In genomic region chr10:100184426-100185219, GRCh38 we compare ENCODE assay signal across 8 cellular contexts. TPM values are rescaled to one million over a fixed set of nuclear protein-coding genes. Genes with fewer than 3 reads are reported as not detected.
DNase-seq lines count a peak whose midpoint lies in the region; ATAC-seq, FAIRE-seq and TF ChIP-seq lines count a peak whose summit lies in the region.

No MANE protein-coding gene starts in this region.

- BruUV-seq in A673 (replicated peaks; lab: Mats Ljungman, UMichigan) (no TSS peak), GM12878 (replicated peaks; lab: Mats Ljungman, UMichigan) (no TSS peak), HepG2 (replicated peaks; lab: Mats Ljungman, UMichigan) (no TSS peak)

- H4K20me1 ChIP-seq in GM12878 (ENCODE audit: control insufficient read depth, insufficient read depth) (no peaks in the 10 kb centered on the region), HepG2 (ENCODE audit: insufficient read depth, low read length) (no peaks in the 10 kb centered on the region; the same call in 1 of the 2 replicates)

- no peak for FAIRE-seq in GM12878 (lab: Jason Lieb, UNC)
- FAIRE-seq in HepG2 (lab: Jason Lieb, UNC): peak; percentile 78

- RAD21 ChIA-PET in GM12878 (lab: Charles Lee; ENCODE audit: unreplicated experiment): interaction anchor here (1.2 to 1.7 kb wide), 3 partner anchors 15 to 339 kb away, joined by 3 to 5 read pairs (median 4); no protein-coding TSS in a partner anchor

- ATAC-seq in GM12878 (peak; percentile 40), HepG2 (peak; percentile 20; the same call in 1 of the 3 replicates), HG03342 (IDR thresholded peaks at IDR 0.05; ENCODE audit: unreplicated experiment) (no peak)

- H3K79me2 ChIP-seq in GM12878 (ENCODE audit: control insufficient read depth, insufficient read depth, low read length) (peaks cover 47% of the 10 kb centered on the region), HepG2 (ENCODE audit: insufficient read depth, low read length) (peaks cover 55% of the 10 kb centered on the region)

- WGBS in GM12878 (ENCODE audit: insufficient coverage, insufficient replicate concordance, low lambda C conversion rate, missing lambda C conversion rate): 10% methylated on average over 6 of the region's 6 CpGs
- WGBS in HepG2 (ENCODE audit: low lambda C conversion rate): 4% methylated on average over 6 of the region's 6 CpGs
- 10 to 13% methylated on average over 6 of the region's 6 CpGs for WGBS in tibial nerve, 2 donors

- H3K4me2 ChIP-seq in GM12878 (ENCODE audit: control insufficient read depth, insufficient read depth): peak overlapping the region; percentile 52
- peak overlapping the region; percentile 84 for H3K4me2 ChIP-seq in HepG2 (ENCODE audit: low read depth, low read length)

- TF ChIP-seq RAD21 in GM12878 (IDR thresholded peaks at IDR 0.05; ENCODE audit: insufficient read depth, low read depth, low read length) (no peak), HepG2 (CRISPR knock-in tag; IDR thresholded peaks at IDR 0.05) (no peak)

- DNase-seq in A673 (ENCODE audit: low spot score) (peak; percentile 50), GM10248 (ENCODE audit: extremely low spot score) (peak; percentile 27), NCI-H510A treated with DMSO at 0.1 percent for 48 hours (lab: John Stamatoyannopoulos, UW) (peak; percentile 42), GM12878 (ENCODE audit: low read depth, low spot score) (no peak), HepG2 (ENCODE audit: low spot score) (peak; percentile 35), tibial nerve (ENCODE audit: low spot score in 2 of 2) (no peak), NCI-H2107 (lab: John Stamatoyannopoulos, UW) (no peak)

- SMC1A ChIA-PET in GM12878 (lab: Charles Lee; ENCODE audit: uncharacterized antibody, unreplicated experiment): interaction anchor here (0.7 to 2.5 kb wide), 12 partner anchors 10 to 213 kb away, joined by 3 to 15 read pairs (median 4); no protein-coding TSS in a partner anchor

- H3K9me3 ChIP-seq in A673 (ENCODE audit: low read depth, low read length, poor library complexity, severe bottlenecking): no peaks in the 10 kb centered on the region
- H3K9me3 ChIP-seq in GM12878 (replicated peaks; ENCODE audit: control insufficient read depth, insufficient read depth, low read length): no peaks in the 10 kb centered on the region
- no peaks in the 10 kb centered on the region for H3K9me3 ChIP-seq in HepG2 (ENCODE audit: low read length)
- H3K9me3 ChIP-seq in tibial nerve: no peaks in the 10 kb centered on the region

- H3K4me3 ChIP-seq in A673 (ENCODE audit: low read depth, low read length, poor library complexity, severe bottlenecking) (peak overlapping the region; percentile 66), GM12878 (peak overlapping the region; percentile 91), HepG2 (replicated peaks in 1 of 3; ENCODE audit: insufficient read depth in 1 of 3, low read depth in 2 of 3, low read length in 3 of 3) (peak overlapping the region; percentile 72 to 83 (median 81)), tibial nerve (peak overlapping the region; percentile 75 to 94 (median 86))

- H3K27me3 ChIP-seq in A673 (replicated peaks; ENCODE audit: insufficient read depth, low read depth, low read length, poor library complexity) (no peaks in the 10 kb centered on the region), GM12878 (replicated peaks in 1 of 2; ENCODE audit: control insufficient read depth in 2 of 2, insufficient read depth in 2 of 2, low read length in 1 of 2) (no peaks in the 10 kb centered on the region), HepG2 (ENCODE audit: control insufficient read depth in 1 of 2, insufficient read depth in 2 of 2, low read length in 2 of 2) (no peaks in the 10 kb centered on the region; a peak in 1 of 5 replicates), tibial nerve (no peaks in the 10 kb centered on the region)

- intact Hi-C loops in A673 (cut with micrococcal nuclease; ENCODE audit: unreplicated experiment): loop anchor here (5.0 kb wide), 1 partner anchor 337 kb away; no protein-coding TSS in a partner anchor
- intact Hi-C loops in GM12878 (cut with micrococcal nuclease; ENCODE audit: unreplicated experiment): loop anchor here (10.0 kb wide), 2 partner anchors 210 to 340 kb away; no protein-coding TSS in a partner anchor
- intact Hi-C loops in HepG2 (cut with micrococcal nuclease; ENCODE audit: unreplicated experiment): loop anchor here (5.0 kb wide), 1 partner anchor 82 kb away; no protein-coding TSS in a partner anchor

- peaks cover 15% of the 10 kb centered on the region for H3K36me3 ChIP-seq in A673 (ENCODE audit: insufficient read depth, low read length, poor library complexity, severe bottlenecking)
- H3K36me3 ChIP-seq in GM12878 (ENCODE audit: control insufficient read depth in 2 of 2, insufficient read depth in 2 of 2, low read length in 1 of 2): peaks cover 0 to 7% of the 10 kb centered on the region in 2 experiments; a peak in 1 of 4 replicates
- peaks cover 0 to 11% of the 10 kb centered on the region in 2 experiments; a peak in 3 of 5 replicates for H3K36me3 ChIP-seq in HepG2 (replicated peaks in 1 of 2; ENCODE audit: control insufficient read depth in 1 of 2, insufficient read depth in 2 of 2, low read length in 2 of 2)
- peaks cover 0 to 32% (median 0%) of the 10 kb centered on the region in 3 donors for H3K36me3 ChIP-seq in tibial nerve

- TF ChIP-seq CTCF in A673 (conservative IDR thresholded peaks at IDR 0.05; ENCODE audit: low read depth, low read length) (no peak), GM10248 (IDR thresholded peaks at IDR 0.05; ENCODE audit: control extremely low read depth, extremely low read depth, low read depth, missing control alignments) (no peak), GM12878 (IDR thresholded peaks at IDR 0.05 in 2 of 3, conservative IDR thresholded peaks at IDR 0.05 in 1 of 3; ENCODE audit: control insufficient read depth in 2 of 3, extremely low read depth in 1 of 3, insufficient read depth in 1 of 3, low read depth in 3 of 3, low read length in 3 of 3) (no peak), HepG2 (CRISPR knock-in tag; IDR thresholded peaks at IDR 0.05) (no peak), tibial nerve (IDR thresholded peaks at IDR 0.05) (no peak)

- no peak for TF ChIP-seq POLR2A in GM12878 (IDR thresholded peaks at IDR 0.05; ENCODE audit: low read depth, low read length)
- TF ChIP-seq POLR2A in HepG2 (IDR thresholded peaks at IDR 0.05; ENCODE audit: insufficient read depth in 1 of 2, low read depth in 2 of 2, low read length in 2 of 2): no peak
- TF ChIP-seq POLR2A in tibial nerve (IDR thresholded peaks at IDR 0.05): no peak

- H3K27ac ChIP-seq in A673 (ENCODE audit: low read depth, low read length, poor library complexity, severe bottlenecking) (peak overlapping the region; percentile 93), GM12878 (ENCODE audit: control insufficient read depth, insufficient read depth) (peak overlapping the region; percentile 1; the same call in 1 of the 2 replicates), HepG2 (ENCODE audit: extremely low read length, insufficient read depth, low read length) (peak overlapping the region; percentile 81), tibial nerve (peak overlapping the region in 3 of 4 donors; percentile 89 to 97 (median 96))

- H3K4me1 ChIP-seq in A673 (ENCODE audit: insufficient read depth, low read length, poor library complexity, severe bottlenecking): peaks cover 48% of the 10 kb centered on the region
- H3K4me1 ChIP-seq in GM12878 (ENCODE audit: control insufficient read depth, insufficient read depth, low read length): peaks cover 6% of the 10 kb centered on the region
- peaks cover 55% of the 10 kb centered on the region for H3K4me1 ChIP-seq in HepG2 (ENCODE audit: insufficient read depth, low read length)
- peaks cover 0 to 58% (median 18%) of the 10 kb centered on the region in 4 donors for H3K4me1 ChIP-seq in tibial nerve

- in situ Hi-C loops in GM12878 (cut with MboI) (no loop called here), HepG2 (cut with HindIII; ENCODE audit: extremely low pct_ligation_motif_present, low pct_unique_long_range_greater_than_20kb) (no loop called here)

- POLR2A ChIA-PET in A673 (lab: Charles Lee; ENCODE audit: low non-redundant PET): no interaction called here
- POLR2A ChIA-PET in GM10248 (lab: Yijun Ruan, JAX): no interaction called here
- POLR2A ChIA-PET in GM12878 (lab: Charles Lee): interaction anchor here (1.2 to 2.4 kb wide), 3 partner anchors 10 to 189 kb away, joined by 3 to 7 read pairs (median 5); no protein-coding TSS in a partner anchor
- POLR2A ChIA-PET in HepG2 (lab: Yijun Ruan, JAX): no interaction called here

- CTCF ChIA-PET in A673 (lab: Charles Lee) (no interaction called here), GM10248 (lab: Yijun Ruan, JAX) (interaction anchor here (1.1 to 2.3 kb wide), 6 partner anchors 11 to 139 kb away, joined by 3 to 15 read pairs (median 4); no protein-coding TSS in a partner anchor), GM12878 (lab: Yijun Ruan, JAX) (interaction anchor here (0.6 to 1.6 kb wide), 7 partner anchors 9 to 339 kb away, joined by 3 to 5 read pairs (median 4); no protein-coding TSS in a partner anchor), HepG2 (lab: Yijun Ruan, JAX; ENCODE audit: low intra/inter-chr PET ratio, low total read pairs) (no interaction called here)

- no peak for TF ChIP-seq EP300 in GM12878 (IDR thresholded peaks at IDR 0.05; ENCODE audit: borderline replicate concordance in 1 of 2, control insufficient read depth in 1 of 2, low read depth in 2 of 2, low read length in 2 of 2)
- TF ChIP-seq EP300 in HepG2 (IDR thresholded peaks at IDR 0.05; ENCODE audit: low read depth in 2 of 2, low read length in 2 of 2): no peak
- no peak for TF ChIP-seq EP300 in HepG2 (CRISPR knock-in tag; IDR thresholded peaks at IDR 0.05; ENCODE audit: borderline replicate concordance)
- no peak for TF ChIP-seq EP300 in tibial nerve (IDR thresholded peaks at IDR 0.05)

- H2AFZ ChIP-seq in GM12878 (ENCODE audit: control insufficient read depth, low read depth, low read length) (0 out of 2 replicates have a peak overlapping the region, but pooled peaks have one; percentile 9), HepG2 (ENCODE audit: low read length) (no peak overlapping the region)

- peak overlapping the region; percentile 80 for H3K9ac ChIP-seq in GM12878 (ENCODE audit: control insufficient read depth, insufficient read depth, low read length)
- H3K9ac ChIP-seq in HepG2 (ENCODE audit: insufficient read depth, low read depth, low read length): peak overlapping the region; percentile 87

RNA-seq across cellular contexts. Expression of gene ERLIN1, which starts 1.2 kb away (rescaled TPM):
- total RNA-seq in A673 (2021) (54.1 and 54.9 TPM in 2 replicates), GM12878 (2014; rRNA removed) (11.2 and 11.7 TPM in 2 replicates), GM12878 (2014; rRNA removed; fragmentation: Illumina TruSeq; extraction: Trizol) (9.0 and 9.5 TPM in 2 replicates), GM12878 (2021) (12.2 and 12.6 TPM in 2 replicates), HepG2 (2016; rRNA removed; fragmentation: Illumina TruSeq; extraction: Trizol) (46.9 and 69.3 TPM in 2 replicates), tibial nerve (10 to 100 TPM; 15.5 to 27.9 (median 25.0) TPM)
- total RNA-seq in GM12878 (2013; cell fraction: nucleolus; rRNA removed): 14.7 and 19.5 TPM in 2 replicates
- 4.8 TPM for polyA plus RNA-seq in GM12878 (2011; ENCODE audit: low read depth)
- polyA plus RNA-seq in GM12878 (2011; rRNA removed) (18.9 and 21.8 TPM in 2 replicates), GM12878 (2014; fragmentation: Illumina TruSeq; extraction: Trizol) (17.9 and 18.7 TPM in 2 replicates), GM12878 (2014; fragmentation: Nextera tagmentation; extraction: Ambion mirVana) (1 to 10 TPM; 4.9 to 5.8 TPM), GM12878 (2014; rRNA removed) (11.7 and 13.4 TPM in 2 replicates), GM12878 (2016; fragmentation: Nextera tagmentation; extraction: Ambion mirVana) (10 to 100 TPM; 20.6 to 21.7 TPM), HepG2 (2011; rRNA removed) (56.8 and 61.3 TPM in 2 replicates)
- polyA plus RNA-seq in GM12878 (2011; cell fraction: cytosol; rRNA removed): 11.4 and 12.9 TPM in 2 replicates
- polyA plus RNA-seq in GM12878 (2011; cell fraction: nucleus; rRNA removed): 12.8 and 15.4 TPM in 2 replicates
- polyA plus RNA-seq in GM12878 (2012): 6.9 and 12.1 TPM in 2 replicates
- 12.3 and 13.5 TPM in 2 replicates for polyA minus RNA-seq in GM12878 (2011; rRNA and poly(A)+ RNA removed)
- polyA minus RNA-seq in GM12878 (2011; cell fraction: cytosol; rRNA and poly(A)+ RNA removed): 3.5 and 5.4 TPM in 2 replicates
- polyA minus RNA-seq in GM12878 (2011; cell fraction: nucleus; rRNA and poly(A)+ RNA removed): 5.0 and 7.2 TPM in 2 replicates
- total RNA-seq in HepG2 (2016; cell fraction: cytosol; rRNA removed; fragmentation: Illumina TruSeq; extraction: Trizol; ENCODE audit: low read depth): 5.5 and 7.0 TPM in 2 replicates
- total RNA-seq in HepG2 (2016; cell fraction: insoluble cytoplasmic fraction; rRNA removed; fragmentation: Illumina TruSeq; extraction: Trizol): 46.1 and 69.2 TPM in 2 replicates
- total RNA-seq in HepG2 (2016; cell fraction: membrane; rRNA removed; fragmentation: Illumina TruSeq; extraction: Trizol): 19.6 and 23.2 TPM in 2 replicates
- 69.4 and 73.7 TPM in 2 replicates for total RNA-seq in HepG2 (2016; cell fraction: nucleus; rRNA removed; fragmentation: Illumina TruSeq; extraction: Trizol)
- polyA plus RNA-seq in HepG2 (2011; cell fraction: cytosol; rRNA removed): 37.8 and 56.8 TPM in 2 replicates
- 18.0 and 23.0 TPM in 2 replicates for polyA plus RNA-seq in HepG2 (2011; cell fraction: nucleus; rRNA removed)
- polyA plus RNA-seq in HepG2 (2012): 99.8 and 100 TPM in 2 replicates
- polyA plus RNA-seq in HepG2 (2016; cell fraction: cytosol; fragmentation: Illumina TruSeq; extraction: Trizol; ENCODE audit: low read depth): 5.5 and 6.1 TPM in 2 replicates
- polyA plus RNA-seq in HepG2 (2016; cell fraction: insoluble cytoplasmic fraction; fragmentation: Illumina TruSeq; extraction: Trizol; ENCODE audit: low read depth): 41.5 and 42.1 TPM in 2 replicates
- polyA plus RNA-seq in HepG2 (2016; cell fraction: membrane; fragmentation: Illumina TruSeq; extraction: Trizol; ENCODE audit: low read depth): 12.8 and 13.4 TPM in 2 replicates
- polyA plus RNA-seq in HepG2 (2016; cell fraction: nucleus; fragmentation: Illumina TruSeq; extraction: Trizol; ENCODE audit: insufficient read depth, low read depth): 61.4 and 69.1 TPM in 2 replicates
- 18.3 and 32.9 TPM in 2 replicates for polyA minus RNA-seq in HepG2 (2011; rRNA and poly(A)+ RNA removed; ENCODE audit: low replicate concordance)
- 32.7 and 42.3 TPM in 2 replicates for polyA minus RNA-seq in HepG2 (2011; cell fraction: cytosol; rRNA and poly(A)+ RNA removed)
- 15.5 and 28.8 TPM in 2 replicates for polyA minus RNA-seq in HepG2 (2011; cell fraction: nucleus; rRNA and poly(A)+ RNA removed)

RNA-seq across cellular contexts. Expression of gene CHUK, which starts 44.8 kb away (rescaled TPM):
- total RNA-seq in A673 (2021): 28.6 and 30.3 TPM in 2 replicates
- 22.9 and 23.8 TPM in 2 replicates for total RNA-seq in GM12878 (2013; cell fraction: nucleolus; rRNA removed)
- 25.1 and 29.4 TPM in 2 replicates for total RNA-seq in GM12878 (2014; rRNA removed)
- total RNA-seq in GM12878 (2014; rRNA removed; fragmentation: Illumina TruSeq; extraction: Trizol): 29.2 TPM in 2 replicates
- 20.4 and 21.2 TPM in 2 replicates for total RNA-seq in GM12878 (2021)
- polyA plus RNA-seq in GM12878 (2011; ENCODE audit: low read depth): 5.3 TPM
- polyA plus RNA-seq in GM12878 (2011; rRNA removed): 25.7 and 35.0 TPM in 2 replicates
- polyA plus RNA-seq in GM12878 (2011; cell fraction: cytosol; rRNA removed): 8.2 and 8.9 TPM in 2 replicates
- 11.1 and 16.7 TPM in 2 replicates for polyA plus RNA-seq in GM12878 (2011; cell fraction: nucleus; rRNA removed)
- 8.7 and 8.9 TPM in 2 replicates for polyA plus RNA-seq in GM12878 (2012)
- polyA plus RNA-seq in GM12878 (2014; fragmentation: Illumina TruSeq; extraction: Trizol): 31.4 and 42.6 TPM in 2 replicates
- polyA plus RNA-seq in GM12878 (2014; fragmentation: Nextera tagmentation; extraction: Ambion mirVana): 10 to 100 TPM in 1 of 2 experiments, 1 to 10 TPM in 1; 8.7 to 10.6 TPM
- 15.6 and 18.2 TPM in 2 replicates for polyA plus RNA-seq in GM12878 (2014; rRNA removed)
- polyA plus RNA-seq in GM12878 (2016; fragmentation: Nextera tagmentation; extraction: Ambion mirVana): 10 to 100 TPM; 28.4 to 29.9 TPM
- 15.3 and 24.1 TPM in 2 replicates for polyA minus RNA-seq in GM12878 (2011; rRNA and poly(A)+ RNA removed)
- 6.1 and 7.9 TPM in 2 replicates for polyA minus RNA-seq in GM12878 (2011; cell fraction: cytosol; rRNA and poly(A)+ RNA removed)
- polyA minus RNA-seq in GM12878 (2011; cell fraction: nucleus; rRNA and poly(A)+ RNA removed): 8.1 and 13.1 TPM in 2 replicates
- 30.3 and 44.3 TPM in 2 replicates for total RNA-seq in HepG2 (2016; rRNA removed; fragmentation: Illumina TruSeq; extraction: Trizol)
- total RNA-seq in HepG2 (2016; cell fraction: cytosol; rRNA removed; fragmentation: Illumina TruSeq; extraction: Trizol; ENCODE audit: low read depth): 6.8 and 7.5 TPM in 2 replicates
- 30.4 and 46.1 TPM in 2 replicates for total RNA-seq in HepG2 (2016; cell fraction: insoluble cytoplasmic fraction; rRNA removed; fragmentation: Illumina TruSeq; extraction: Trizol)
- total RNA-seq in HepG2 (2016; cell fraction: membrane; rRNA removed; fragmentation: Illumina TruSeq; extraction: Trizol): 24.6 and 29.0 TPM in 2 replicates
- 22.5 and 27.6 TPM in 2 replicates for total RNA-seq in HepG2 (2016; cell fraction: nucleus; rRNA removed; fragmentation: Illumina TruSeq; extraction: Trizol)
- 8.0 and 9.6 TPM in 2 replicates for polyA plus RNA-seq in HepG2 (2011; rRNA removed)
- polyA plus RNA-seq in HepG2 (2011; cell fraction: cytosol; rRNA removed): 3.3 and 5.6 TPM in 2 replicates
- polyA plus RNA-seq in HepG2 (2011; cell fraction: nucleus; rRNA removed): 4.2 and 5.5 TPM in 2 replicates
- 11.6 and 13.1 TPM in 2 replicates for polyA plus RNA-seq in HepG2 (2012)
- 2.9 and 3.7 TPM in 2 replicates for polyA plus RNA-seq in HepG2 (2016; cell fraction: cytosol; fragmentation: Illumina TruSeq; extraction: Trizol; ENCODE audit: low read depth)
- polyA plus RNA-seq in HepG2 (2016; cell fraction: insoluble cytoplasmic fraction; fragmentation: Illumina TruSeq; extraction: Trizol; ENCODE audit: low read depth): 33.0 and 35.1 TPM in 2 replicates
- 12.8 and 13.9 TPM in 2 replicates for polyA plus RNA-seq in HepG2 (2016; cell fraction: membrane; fragmentation: Illumina TruSeq; extraction: Trizol; ENCODE audit: low read depth)
- polyA plus RNA-seq in HepG2 (2016; cell fraction: nucleus; fragmentation: Illumina TruSeq; extraction: Trizol; ENCODE audit: insufficient read depth, low read depth): 27.5 and 30.3 TPM in 2 replicates
- polyA minus RNA-seq in HepG2 (2011; rRNA and poly(A)+ RNA removed; ENCODE audit: low replicate concordance): 3.2 and 11.7 TPM in 2 replicates
- polyA minus RNA-seq in HepG2 (2011; cell fraction: cytosol; rRNA and poly(A)+ RNA removed): 7.4 and 9.3 TPM in 2 replicates
- polyA minus RNA-seq in HepG2 (2011; cell fraction: nucleus; rRNA and poly(A)+ RNA removed): 14.3 and 18.0 TPM in 2 replicates
- total RNA-seq in tibial nerve: 10 to 100 TPM; 15.5 to 23.4 (median 19.4) TPM

Comparison
In these comparisons a context has a peak if more than half of its experiments do, and no peak if none do; other contexts are left out.
1. DNase-seq: peak in A673 (single experiment), GM10248 (single experiment), NCI-H510A treated with DMSO at 0.1 percent for 48 hours (single experiment) and HepG2 (single experiment); none in GM12878 (single experiment), tibial nerve (0 of 2) and NCI-H2107 (single experiment).
2. H3K27ac ChIP-seq: peak in every context shown above with its lines; median percentile 96 in tibial nerve; 93 in A673; 81 in HepG2; 1 in GM12878.
3. CTCF ChIA-PET loops: an anchor here in GM10248 (1.1 to 2.3 kb wide) and GM12878 (0.6 to 1.6 kb wide); none called in A673 and HepG2.
4. Peak in every context shown above with its lines, with median percentiles within 50 percentile points of each other: H3K4me3 ChIP-seq.